ENCODE assay signal across 19 cellular contexts in genomic region chr19:7901337-7901736, GRCh38. TPM values are rescaled to one million over a fixed set of nuclear protein-coding genes. Genes with fewer than 3 reads are reported as not detected.
A peak's percentile ranks its signal among the peaks of the same experiment; 100 is the strongest.
DNase-seq lines count a peak whose midpoint lies in the region; TF ChIP-seq lines count a peak whose summit lies in the region.
"Had no signal": no experiment of that assay in that cellular context is flagged by ENCODE, and none has a peak within 500 bp of the region (broad histone marks: within the 10 kb centered on the region; RNA-seq: fewer than 3 reads in every experiment).

No MANE protein-coding gene starts in this region.

- H3K14ac ChIP-seq in trophoblast cell (ENCODE audit: low read length): no peak overlapping the region

- TF ChIP-seq CTCF in Calu3 (IDR thresholded peaks at IDR 0.05; ENCODE audit: unreplicated experiment) (no peak), RWPE1 (conservative IDR thresholded peaks at IDR 0.05; ENCODE audit: low read depth) (no peak), osteoblast (IDR thresholded peaks at IDR 0.05; ENCODE audit: extremely low read depth, low read depth, low read length) (no peak)

- H4K20me1 ChIP-seq in osteoblast (ENCODE audit: insufficient read depth, low read length): peaks cover 20% of the 10 kb centered on the region

- no peak overlapping the region for H2AK5ac ChIP-seq in trophoblast cell (ENCODE audit: low read length)

- peaks cover 30% of the 10 kb centered on the region for H3K79me2 ChIP-seq in osteoblast (ENCODE audit: insufficient read depth, low read length)
- H3K79me2 ChIP-seq in trophoblast cell (ENCODE audit: control insufficient read depth, insufficient read depth, low read length, poor library complexity): peaks cover 17% of the 10 kb centered on the region

- H3K4me2 ChIP-seq in osteoblast (ENCODE audit: insufficient read depth, low read length) (no peak overlapping the region), trophoblast cell (ENCODE audit: low read length) (no peak overlapping the region)

- H3K27ac ChIP-seq in RWPE1 (peak overlapping the region; percentile 95), esophagus (ENCODE audit: low read depth in 2 of 2, low read length in 1 of 2) (peak overlapping the region; percentile 50 to 90), osteoblast (ENCODE audit: low read depth, low read length) (no peak overlapping the region), trophoblast cell (ENCODE audit: low read depth, low read length) (no peak overlapping the region)

- no peaks in the 10 kb centered on the region for H3K27me3 Mint-ChIP-seq in Calu3 (ENCODE audit: unreplicated experiment)

- TSS peak; percentile 21 for BruUV-seq in Calu3 (replicated peaks; lab: Mats Ljungman, UMichigan)

- DNase-seq in Calu3 (no peak), RWPE1 (ENCODE audit: low spot score) (no peak), osteoblast (ENCODE audit: insufficient read length, low spot score, missing footprints) (peak; percentile 10), trophoblast cell (no peak), COR-L47 (lab: John Stamatoyannopoulos, UW) (no peak), NCI-H1092 treated with DMSO at 0.1 percent for 48 hours (lab: John Stamatoyannopoulos, UW) (no peak)
- DNase-seq: Caco-2, DMS153, GF-D8, GOT3, KBM-7, MV-4-11, NCI-H1417, NCI-H187, NCI-H2107, NCI-H510A treated with DMSO at 0.1 percent for 48 hours, NCI-H774, OCI-M1 had no signal

- no peak overlapping the region for H3K4me3 Mint-ChIP-seq in Calu3 (ENCODE audit: low read depth, unreplicated experiment)

- H3K36me3 ChIP-seq in esophagus (ENCODE audit: control insufficient read depth in 2 of 2, insufficient read depth in 2 of 2, low read length in 1 of 2) (peaks cover 0 to 8% of the 10 kb centered on the region in 2 donors), osteoblast (ENCODE audit: insufficient read depth, low read length) (peaks cover 9% of the 10 kb centered on the region), trophoblast cell (ENCODE audit: control insufficient read depth in 1 of 2, insufficient read depth in 2 of 2, low read length in 2 of 2) (peaks cover 4 to 6% of the 10 kb centered on the region in 2 experiments)

- H2BK5ac ChIP-seq in trophoblast cell (ENCODE audit: low read depth, low read length, poor library complexity): no peak overlapping the region

- H3K27me3 ChIP-seq in esophagus (ENCODE audit: control insufficient read depth in 1 of 2, insufficient read depth in 2 of 2, low read length in 2 of 2) (no peaks in the 10 kb centered on the region), osteoblast (ENCODE audit: insufficient read depth, low read length) (no peaks in the 10 kb centered on the region), trophoblast cell (ENCODE audit: insufficient read depth, low read length) (no peaks in the 10 kb centered on the region)

- peaks cover 16% of the 10 kb centered on the region for H3K4me1 Mint-ChIP-seq in Calu3 (ENCODE audit: low read depth, unreplicated experiment)

- no peak overlapping the region for H4K91ac ChIP-seq in trophoblast cell (ENCODE audit: low read depth, low read length)

- no peak overlapping the region for H3K4ac ChIP-seq in trophoblast cell (ENCODE audit: low read depth, low read length)

- H2AFZ ChIP-seq in osteoblast (ENCODE audit: low read length) (no peak overlapping the region), trophoblast cell (ENCODE audit: insufficient read depth, low read length, poor library complexity) (no peak overlapping the region)

- CTCF ChIA-PET in Calu3 (lab: Charles Lee): no interaction called here
- CTCF ChIA-PET in RWPE1 (lab: Yijun Ruan, JAX): interaction anchor here (0.6 to 1.7 kb wide), 2 partner anchors 10 to 32 kb away, joined by 5 read pairs; no protein-coding TSS in a partner anchor

- no peak overlapping the region for H3K18ac ChIP-seq in trophoblast cell (ENCODE audit: low read length)

- H4K12ac ChIP-seq in trophoblast cell (ENCODE audit: low read depth, low read length): no peak overlapping the region

- WGBS in esophagus, 2 donors: 57 to 64% methylated on average over 7 of the region's 7 CpGs
- no CpG with 5 or more reads among the region's 7 CpGs for WGBS in trophoblast cell (ENCODE audit: extremely low coverage, insufficient coverage, insufficient read length)

- H3K27ac Mint-ChIP-seq in Calu3 (ENCODE audit: unreplicated experiment): no peak overlapping the region

- no peak overlapping the region for H3K9ac ChIP-seq in trophoblast cell (ENCODE audit: low read length)

- POLR2A ChIA-PET in RWPE1 (lab: Yijun Ruan, JAX; ENCODE audit: low non-redundant PET): interaction anchor here (1.0 kb wide), 1 partner anchor 10 kb away, joined by 4 read pairs; no protein-coding TSS in a partner anchor

- H2BK12ac ChIP-seq in trophoblast cell (ENCODE audit: low read length): no peak overlapping the region

- no peaks in the 10 kb centered on the region for H3K9me3 Mint-ChIP-seq in Calu3 (ENCODE audit: low read depth, unreplicated experiment)

- no peak overlapping the region for H3K23ac ChIP-seq in trophoblast cell (ENCODE audit: low read length)

- intact Hi-C loops in Calu3 (cut with micrococcal nuclease; ENCODE audit: unreplicated experiment): no loop called here

- no peak overlapping the region for H3K4me3 ChIP-seq in esophagus (ENCODE audit: low read depth in 1 of 2, low read length in 2 of 2)
- no peak overlapping the region for H3K4me3 ChIP-seq in osteoblast (ENCODE audit: insufficient read depth, low read length)
- H3K4me3 ChIP-seq in trophoblast cell (ENCODE audit: low read depth, low read length): no peak overlapping the region

- H3K79me1 ChIP-seq in trophoblast cell (ENCODE audit: low read length): peaks cover 16% of the 10 kb centered on the region

- H3K36me3 Mint-ChIP-seq in Calu3 (ENCODE audit: insufficient read depth, unreplicated experiment): peaks cover 39% of the 10 kb centered on the region

- H3K4me1 ChIP-seq in esophagus (ENCODE audit: control insufficient read depth in 2 of 2, insufficient read depth in 2 of 2, low read length in 1 of 2) (peaks cover 7 to 35% of the 10 kb centered on the region in 2 donors), osteoblast (ENCODE audit: insufficient read depth, low read length) (peaks cover 16% of the 10 kb centered on the region), trophoblast cell (ENCODE audit: control insufficient read depth in 1 of 2, insufficient read depth in 2 of 2, low read length in 2 of 2) (peaks cover 13 to 15% of the 10 kb centered on the region in 2 experiments)

- H4K8ac ChIP-seq in trophoblast cell (ENCODE audit: low read depth, low read length): no peak overlapping the region

- no peak overlapping the region for H2BK120ac ChIP-seq in trophoblast cell (ENCODE audit: insufficient read depth, low read length, poor library complexity)

- H3K9me3 ChIP-seq in esophagus (ENCODE audit: control insufficient read depth in 2 of 2, insufficient read depth in 1 of 2, low read depth in 1 of 2, low read length in 1 of 2): peaks cover 0 to 1% of the 10 kb centered on the region in 2 donors
- no peaks in the 10 kb centered on the region for H3K9me3 ChIP-seq in osteoblast (ENCODE audit: low read depth, low read length)
- peaks cover 2% of the 10 kb centered on the region for H3K9me3 ChIP-seq in trophoblast cell (ENCODE audit: insufficient read depth, low read depth, low read length)
- H3K9me3 ChIP-seq: Caco-2 had no signal

RNA-seq across cellular contexts. Expression of gene MAP2K7, which starts 2.3 kb away (rescaled TPM):
- total RNA-seq in Calu3 (2022) (27.0 and 28.0 TPM in 2 replicates), osteoblast (12.4 and 14.8 TPM in 2 replicates)
- polyA plus RNA-seq in esophagus: 10 to 100 TPM; 12.8 to 35.1 TPM
- 32.6 and 34.8 TPM in 2 replicates for polyA plus RNA-seq in trophoblast cell (2013)

RNA-seq across cellular contexts. Expression of gene LRRC8E, which starts 13.0 kb away (rescaled TPM):
- total RNA-seq in Calu3 (2022): 8.0 and 9.1 TPM in 2 replicates
- 1 to 10 TPM; 3.3 to 4.7 TPM for polyA plus RNA-seq in esophagus
- 10.5 and 17.4 TPM in 2 replicates for total RNA-seq in osteoblast
- polyA plus RNA-seq in trophoblast cell (2013): 2.3 and 2.4 TPM in 2 replicates

RNA-seq across cellular contexts. Expression of gene TGFBR3L, which starts 13.3 kb away (rescaled TPM):
- total RNA-seq in Calu3 (2022): 0.94 and 1.6 TPM in 2 replicates
- under 1 TPM in 1 of 2 donors, not detected in 1; 0.08 TPM for polyA plus RNA-seq in esophagus
- total RNA-seq in osteoblast: under 0.01 TPM in 1 of 2 replicates, not detected in the other
- 0.64 and 0.90 TPM in 2 replicates for polyA plus RNA-seq in trophoblast cell (2013)

RNA-seq across cellular contexts. Expression of gene SNAPC2, which starts 18.8 kb away (rescaled TPM):
- total RNA-seq in Calu3 (2022) (12.1 and 16.4 TPM in 2 replicates), osteoblast (16.8 and 18.5 TPM in 2 replicates)
- polyA plus RNA-seq in esophagus: 10 to 100 TPM in 1 of 2 donors, 1 to 10 TPM in 1; 5.6 to 11.3 TPM
- polyA plus RNA-seq in trophoblast cell (2013): 16.9 and 18.3 TPM in 2 replicates

RNA-seq across cellular contexts. Expression of gene CTXN1, which starts 24.6 kb away (rescaled TPM):
- total RNA-seq in Calu3 (2022) (12.0 and 12.2 TPM in 2 replicates), osteoblast (1.5 and 2.5 TPM in 2 replicates)
- polyA plus RNA-seq in esophagus: 1 to 10 TPM; 1.4 to 3.0 TPM
- polyA plus RNA-seq in trophoblast cell (2013): 21.5 and 23.0 TPM in 2 replicates

Comparison
In these comparisons a context has a peak if more than half of its experiments do, and no peak if none do; other contexts are left out.
1. H3K27ac ChIP-seq: peak in RWPE1 (single experiment) and esophagus (2 of 2); none in osteoblast (single experiment) and trophoblast cell (single experiment).